11 cellular contexts compared by ENCODE assay signal in the genomic region with DNA sequence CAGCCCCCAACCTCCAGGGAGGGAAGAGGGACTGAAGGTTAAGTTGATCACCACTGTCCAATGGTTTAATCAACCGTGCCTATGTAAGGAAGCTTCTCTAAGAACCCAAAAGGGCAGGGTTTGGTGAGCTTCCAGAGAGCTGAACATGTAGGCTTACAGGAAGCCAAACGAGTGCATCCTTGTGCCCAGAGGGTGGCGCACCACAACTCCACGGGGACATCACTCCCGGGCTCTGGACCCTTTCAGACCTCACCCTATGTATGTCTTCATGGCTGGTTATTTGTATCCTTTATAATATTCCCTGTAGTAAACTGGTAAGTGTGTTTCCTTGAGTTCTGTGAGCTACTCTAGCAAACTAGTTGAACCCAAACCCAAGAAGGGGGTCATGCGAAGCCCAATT. TPM values are rescaled to one million over a fixed set of nuclear protein-coding genes. Genes with fewer than 3 reads are reported as not detected.
DNase-seq lines count a peak whose midpoint lies in the region; ATAC-seq, FAIRE-seq and TF ChIP-seq lines count a peak whose summit lies in the region.
"Had no signal": no experiment of that assay in that cellular context is flagged by ENCODE, and none has a peak within 500 bp of the region (broad histone marks: within the 10 kb centered on the region; RNA-seq: fewer than 3 reads in every experiment).

No MANE protein-coding gene starts in this region.

- ATAC-seq in mucosa of descending colon (peak; percentile 15), GM18511 (IDR thresholded peaks at IDR 0.05; ENCODE audit: unreplicated experiment) (no peak), GM21619 (IDR thresholded peaks at IDR 0.05; ENCODE audit: unreplicated experiment) (no peak)

- TF ChIP-seq CTCF in D721Med (IDR thresholded peaks at IDR 0.05; ENCODE audit: insufficient read depth, missing control alignments) = peak; percentile 28
- TF ChIP-seq CTCF in astrocyte of the cerebellum (IDR thresholded peaks at IDR 0.05; ENCODE audit: low read depth, low read length, missing control alignments) = peak; percentile 12
- no peak for TF ChIP-seq CTCF in mucosa of descending colon (IDR thresholded peaks at IDR 0.05)

- no peaks in the 10 kb centered on the region for H3K4me1 ChIP-seq in mucosa of descending colon (ENCODE audit: low read depth)

- no peaks in the 10 kb centered on the region for H3K27me3 ChIP-seq in H7 (ENCODE audit: control insufficient read depth, insufficient read depth, low read length)

- H3K9me3 ChIP-seq in mucosa of descending colon = no peaks in the 10 kb centered on the region
- H3K9me3 ChIP-seq: thoracic aorta had no signal

- DNase-seq in D721Med (ENCODE audit: insufficient read length, low spot score) = no peak
- peak; percentile 82 for DNase-seq in H7
- DNase-seq in astrocyte of the cerebellum (ENCODE audit: low read depth) = no peak
- DNase-seq in mucosa of descending colon = no peak
- no peak for DNase-seq in anterior cingulate cortex (lab: John Stamatoyannopoulos, UW)
- no peak for DNase-seq in amygdala (lab: John Stamatoyannopoulos, UW)
- DNase-seq: central memory CD4-positive, alpha-beta T cell; SHP77 had no signal

- intact Hi-C loops in mucosa of descending colon (cut with DNase I, micrococcal nuclease) = no loop called here

- in situ Hi-C loops in astrocyte of the cerebellum (cut with HindIII; ENCODE audit: low sequenced_read_pairs) = no loop called here

- H3K36me3 ChIP-seq in H7 (replicated peaks; ENCODE audit: control insufficient read depth, insufficient read depth, low read length) (peaks cover 7% of the 10 kb centered on the region), mucosa of descending colon (ENCODE audit: low read depth) (peaks cover 8% of the 10 kb centered on the region)

- no peak overlapping the region for H3K4me3 ChIP-seq in H7 (ENCODE audit: insufficient read depth, low read depth, low read length)
- H3K4me3 ChIP-seq in astrocyte of the cerebellum (ENCODE audit: low read depth, low read length) = no peak overlapping the region
- H3K4me3 ChIP-seq in mucosa of descending colon = no peak overlapping the region
- H3K4me3 ChIP-seq: thoracic aorta had no signal

- FAIRE-seq in D721Med (lab: Jason Lieb, UNC) = no peak

RNA-seq across cellular contexts. Expression of gene NFKB2, which starts 11.5 kb away (rescaled TPM):
- 25.3 and 25.6 TPM in 2 replicates for total RNA-seq in H7 (2014; rRNA removed; shearing (Covaris generic))
- total RNA-seq in mucosa of descending colon = 10 to 100 TPM; 26.9 to 72.2 (median 29.0) TPM

RNA-seq across cellular contexts. Expression of gene PSD, which starts 34.5 kb away (rescaled TPM):
- 5.2 and 6.1 TPM in 2 replicates for total RNA-seq in H7 (2014; rRNA removed; shearing (Covaris generic))
- total RNA-seq in mucosa of descending colon = 100 to 1,000 TPM in 1 of 3 donors, 10 to 100 TPM in 1, 1 to 10 TPM in 1; 8.2 to 228 (median 11.4) TPM

RNA-seq across cellular contexts. Expression of gene FBXL15, which starts 36.6 kb away (rescaled TPM):
- total RNA-seq in H7 (2014; rRNA removed; shearing (Covaris generic)) = 23.0 and 29.8 TPM in 2 replicates
- 10 to 100 TPM; 18.3 to 27.7 (median 20.5) TPM for total RNA-seq in mucosa of descending colon

RNA-seq across cellular contexts. Expression of gene CUEDC2, which starts 48.3 kb away (rescaled TPM):
- 51.3 and 64.7 TPM in 2 replicates for total RNA-seq in H7 (2014; rRNA removed; shearing (Covaris generic))
- 10 to 100 TPM; 26.6 to 51.9 (median 29.2) TPM for total RNA-seq in mucosa of descending colon
